In genomic region chr11:122478986-122479385, GRCh38 we compare ENCODE assay signal across 18 cellular contexts.
"Had no signal": no experiment of that assay in that cellular context is flagged by ENCODE, and none has a peak within 500 bp of the region (broad histone marks: within the 10 kb centered on the region; RNA-seq: fewer than 3 reads in every experiment).

No MANE protein-coding gene starts in this region.

- H3K27ac Mint-ChIP-seq: activated CD4-positive, alpha-beta memory T cell treated with anti-CD3 and anti-CD28 coated beads, Interleukin-2, amount 10 ng/mL, durations not matched to agents 7 days and 5 days; natural killer cell; stimulated activated naive CD8-positive, alpha-beta T cell treated with anti-CD3 and anti-CD28 coated beads, Interleukin-15, amount 100 ng/mL, for 72 hours; T-helper 2 cell treated with Interferon-gamma antibody and Interleukin-4, amounts not matched to agents 5 μg/mL and 100 μg/mL, for 36 hours had no signal

- H3K4me1 ChIP-seq: adrenal gland, parathyroid adenoma, upper lobe of left lung had no signal

- H3K27me3 Mint-ChIP-seq: activated CD4-positive, alpha-beta memory T cell treated with anti-CD3 and anti-CD28 coated beads, Interleukin-2, amount 10 ng/mL, durations not matched to agents 7 days and 5 days had no signal

- H3K36me3 ChIP-seq: adrenal gland, neutrophil, upper lobe of left lung had no signal

- DNase-seq: activated CD4-positive, alpha-beta memory T cell treated with anti-CD3 and anti-CD28 coated beads, Interleukin-2, amount 10 ng/mL, durations not matched to agents 7 days and 5 days; activated CD4-positive, alpha-beta T cell treated with anti-CD3 and anti-CD28 coated beads for 4 hours; activated effector memory CD4-positive, alpha-beta T cell treated with Interleukin-2 at 50 U/mL for 16 hours; activated naive CD4-positive, alpha-beta T cell treated with anti-CD3 and anti-CD28 coated beads, Interleukin-2, amount 50 U/mL, for 16 hours; activated T-cell treated with anti-CD3 and anti-CD28 coated beads, Interleukin-2, amount 50 U/mL, for 4 hours; adrenal gland; foreskin melanocyte; head of caudate nucleus; kidney glomerular epithelial cell; mesenchymal stem cell; natural killer cell; stimulated activated CD4-positive, alpha-beta T cell treated with anti-CD3 and anti-CD28 coated beads, Interleukin-1b, Interleukin-23, amount 100 ng/mL, for 48 hours; stimulated activated naive CD8-positive, alpha-beta T cell treated with anti-CD3 and anti-CD28 coated beads, Interleukin-15, amount 100 ng/mL, for 72 hours; upper lobe of left lung had no signal

- H3K4me3 Mint-ChIP-seq: activated CD4-positive, alpha-beta memory T cell treated with anti-CD3 and anti-CD28 coated beads, Interleukin-2, amount 10 ng/mL, durations not matched to agents 7 days and 5 days; activated T-cell treated with anti-CD3 and anti-CD28 coated beads, Interleukin-2, amount 50 U/mL, for 4 hours; natural killer cell; stimulated activated naive CD8-positive, alpha-beta T cell treated with anti-CD3 and anti-CD28 coated beads, Interleukin-15, amount 100 ng/mL, for 72 hours; T-helper 2 cell treated with Interferon-gamma antibody and Interleukin-4, amounts not matched to agents 5 μg/mL and 100 μg/mL, for 36 hours had no signal

- H3K9ac ChIP-seq: parathyroid adenoma had no signal

- H3K27me3 ChIP-seq: adrenal gland, neutrophil, upper lobe of left lung had no signal

- H3K4me3 ChIP-seq: adrenal gland, upper lobe of left lung had no signal

- ATAC-seq: activated T-cell treated with anti-CD3 and anti-CD28 coated beads, Interleukin-2, amount 50 U/mL, for 4 hours; esophagus mucosa; natural killer cell; stimulated activated naive CD8-positive, alpha-beta T cell treated with anti-CD3 and anti-CD28 coated beads, Interleukin-15, amount 100 ng/mL, for 72 hours had no signal

- H3K4me1 Mint-ChIP-seq: activated CD4-positive, alpha-beta memory T cell treated with anti-CD3 and anti-CD28 coated beads, Interleukin-2, amount 10 ng/mL, durations not matched to agents 7 days and 5 days; natural killer cell; stimulated activated naive CD8-positive, alpha-beta T cell treated with anti-CD3 and anti-CD28 coated beads, Interleukin-15, amount 100 ng/mL, for 72 hours had no signal

- H3K27ac ChIP-seq: adrenal gland, neutrophil, parathyroid adenoma, upper lobe of left lung had no signal
